Comparison of ENCODE assay signal across 1 cellular context in genomic region chr6:17870302-17871168, GRCh38.
TF ChIP-seq lines count a peak whose summit lies in the region.

No MANE protein-coding gene starts in this region.

TF ChIP-seq in K562, 482 proteins besides CTCF, POLR2A, EP300 and RAD21 (continued from another document):
- no peak for TF ChIP-seq BRF2 (IDR thresholded peaks at IDR 0.05; ENCODE audit: borderline replicate concordance, insufficient read depth, insufficient read length)
- TF ChIP-seq HOXB6 (CRISPR knock-in tag; IDR thresholded peaks at IDR 0.05; ENCODE audit: borderline replicate concordance), result no peak
- TF ChIP-seq RNF2 (IDR thresholded peaks at IDR 0.05), result no peak
- TF ChIP-seq NCOR1 (IDR thresholded peaks at IDR 0.05), result peak; percentile 41; the same call in 1 of the 2 replicates
- TF ChIP-seq ZNF384 (IDR thresholded peaks at IDR 0.05; ENCODE audit: low read depth, low read length), result peak; percentile 68
- no peak for TF ChIP-seq TFAP4 (CRISPR knock-in tag; IDR thresholded peaks at IDR 0.05; ENCODE audit: borderline replicate concordance)
- peak; percentile 72 for TF ChIP-seq TCF3 (CRISPR knock-in tag; IDR thresholded peaks at IDR 0.05)
- no peak for TF ChIP-seq HCFC1 (IDR thresholded peaks at IDR 0.05; ENCODE audit: low read depth, low read length)
- no peak for TF ChIP-seq ZBED1 (IDR thresholded peaks at IDR 0.05)
- TF ChIP-seq SPI1 (IDR thresholded peaks at IDR 0.05; ENCODE audit: borderline replicate concordance, low read depth, low read length), result 0 out of 2 replicates have a peak, but pooled peaks have one; percentile 56
- no peak for TF ChIP-seq NFRKB (IDR thresholded peaks at IDR 0.05; ENCODE audit: low read depth)
- TF ChIP-seq MYC (IDR thresholded peaks at IDR 0.05; ENCODE audit: low read depth, low read length), result no peak
- TF ChIP-seq MYC (CRISPR knock-in tag; IDR thresholded peaks at IDR 0.05; ENCODE audit: borderline replicate concordance, low read depth), result 0 out of 2 replicates have a peak, but pooled peaks have one; percentile 21
